ENCODE assay signal across 11 cellular contexts in the genomic region with DNA sequence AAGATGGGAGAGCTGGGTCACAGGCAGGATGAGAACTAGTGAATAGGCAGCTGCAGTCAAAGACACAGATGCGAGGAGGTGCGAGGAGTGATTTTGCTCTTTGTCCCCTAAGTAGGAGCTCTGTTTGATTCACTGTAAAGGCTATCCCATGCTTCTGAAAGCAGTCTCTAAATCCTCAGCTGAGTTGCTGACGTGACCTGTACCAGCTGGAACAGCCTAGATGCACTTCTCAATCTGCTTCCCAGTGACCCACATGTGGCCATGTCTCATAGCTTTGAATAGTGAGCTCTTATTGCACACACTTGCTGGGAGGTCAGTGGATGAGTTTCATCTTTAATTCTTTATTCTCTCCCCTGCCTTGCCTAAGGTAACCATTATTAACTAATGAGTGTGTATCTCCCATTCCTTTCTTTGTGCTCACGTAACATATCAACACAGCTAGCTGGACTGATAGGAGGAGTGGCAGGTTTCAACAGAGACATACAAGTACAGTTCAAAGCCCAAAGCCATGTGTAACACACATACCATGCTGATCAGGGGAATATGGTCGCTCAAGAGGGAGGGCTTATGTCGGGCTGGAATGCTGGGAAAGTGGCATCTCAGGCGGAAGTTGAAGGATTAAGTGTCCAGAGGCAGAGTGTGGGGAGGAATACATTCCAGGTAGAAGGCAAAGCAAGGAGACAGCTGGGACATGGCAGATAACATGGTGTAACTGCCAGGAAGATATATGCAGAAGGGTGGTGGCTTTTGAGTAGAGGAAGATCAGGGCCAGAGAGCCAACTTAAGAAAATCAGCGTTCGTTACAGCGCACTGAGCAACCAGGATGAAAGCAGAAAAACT. TPM values are rescaled to one million over a fixed set of nuclear protein-coding genes. Genes with fewer than 3 reads are reported as not detected.
DNase-seq lines count a peak whose midpoint lies in the region; ATAC-seq, FAIRE-seq and TF ChIP-seq lines count a peak whose summit lies in the region.
"Had no signal": no experiment of that assay in that cellular context is flagged by ENCODE, and none has a peak within 500 bp of the region (broad histone marks: within the 10 kb centered on the region; RNA-seq: fewer than 3 reads in every experiment).

No MANE protein-coding gene starts in this region.

- intact Hi-C loops in left ventricle myocardium inferior (cut with micrococcal nuclease), result no loop called here

- WGBS in neuronal stem cell (ENCODE audit: extremely low coverage in 2 of 2, insufficient read length in 2 of 2, insufficient replicate concordance in 1 of 2), 2 donors, result no CpG with 5 or more reads among the region's 10 CpGs

- H2BK120ac ChIP-seq in neuronal stem cell (ENCODE audit: low read depth, low read length), result no peak overlapping the region

- no peak overlapping the region for H2AK5ac ChIP-seq in neuronal stem cell (ENCODE audit: low read depth, low read length)

- ATAC-seq in DND-41 (ENCODE audit: insufficient read depth, low read depth) (no peak), HG02798 (IDR thresholded peaks at IDR 0.05; ENCODE audit: poor library complexity, unreplicated experiment) (no peak)

- no peak overlapping the region for H3K18ac ChIP-seq in neuronal stem cell (ENCODE audit: low read length)

- no peak for FAIRE-seq in HTR-8/SVneo (lab: Jason Lieb, UNC)

- H3K4me1 ChIP-seq in DND-41 (ENCODE audit: insufficient read depth, low read length) (peaks cover 55% of the 10 kb centered on the region), endocrine pancreas (ENCODE audit: control insufficient read depth, insufficient read depth, low read length) (no peaks in the 10 kb centered on the region), neuronal stem cell (ENCODE audit: control insufficient read depth in 2 of 2, insufficient read depth in 1 of 2, low read depth in 1 of 2, low read length in 2 of 2) (peaks cover 29 to 34% of the 10 kb centered on the region in 2 donors), left ventricle myocardium inferior (peaks cover 23% of the 10 kb centered on the region)

- peak overlapping the region; percentile 57 for H3K27ac ChIP-seq in DND-41 (ENCODE audit: low read length)
- peak overlapping the region; percentile 87 for H3K27ac ChIP-seq in KOPT-K1 (ENCODE audit: low read depth, low read length, poor library complexity, severe bottlenecking)
- H3K27ac ChIP-seq in neuronal stem cell (replicated peaks; ENCODE audit: low read length), result peak overlapping the region; percentile 96
- no peak overlapping the region for H3K27ac ChIP-seq in left ventricle myocardium inferior (replicated peaks)
- H3K27ac ChIP-seq: brain microvascular endothelial cell had no signal

- no peak overlapping the region for H3K14ac ChIP-seq in neuronal stem cell (ENCODE audit: low read length)

- TF ChIP-seq CTCF in DND-41 (IDR thresholded peaks at IDR 0.05; ENCODE audit: borderline replicate concordance, extremely low read depth, low read length, poor library complexity, severe bottlenecking) (no peak), left ventricle myocardium inferior (IDR thresholded peaks at IDR 0.05; ENCODE audit: borderline replicate concordance) (no peak)

- peaks cover 13% of the 10 kb centered on the region for H3K36me3 ChIP-seq in DND-41 (ENCODE audit: insufficient read depth, low read length)
- H3K36me3 ChIP-seq in KOPT-K1 (ENCODE audit: insufficient read depth, low read length), result peaks cover 15% of the 10 kb centered on the region
- H3K36me3 ChIP-seq in endocrine pancreas (ENCODE audit: control insufficient read depth, insufficient read depth, low read length), result no peaks in the 10 kb centered on the region
- peaks cover 2 to 19% of the 10 kb centered on the region in 2 donors for H3K36me3 ChIP-seq in neuronal stem cell (replicated peaks in 1 of 2; ENCODE audit: control insufficient read depth in 2 of 2, insufficient read depth in 2 of 2, low read length in 2 of 2)
- no peaks in the 10 kb centered on the region for H3K36me3 ChIP-seq in left ventricle myocardium inferior
- H3K36me3 ChIP-seq: brain microvascular endothelial cell had no signal

- no peak overlapping the region for H2BK5ac ChIP-seq in neuronal stem cell (ENCODE audit: low read length)

- H3K4ac ChIP-seq in neuronal stem cell (ENCODE audit: low read length), result no peak overlapping the region

- no peak overlapping the region for H3K23ac ChIP-seq in neuronal stem cell (ENCODE audit: low read depth, low read length, poor library complexity)

- no peak overlapping the region for H4K91ac ChIP-seq in neuronal stem cell (ENCODE audit: low read depth, low read length, poor library complexity)

- H3K9me3 ChIP-seq in DND-41 (ENCODE audit: insufficient read depth, low read length, severe bottlenecking) (no peaks in the 10 kb centered on the region), KOPT-K1 (ENCODE audit: insufficient read depth, low read length, poor library complexity, severe bottlenecking) (no peaks in the 10 kb centered on the region), endocrine pancreas (ENCODE audit: control insufficient read depth, low read length) (no peaks in the 10 kb centered on the region), neuronal stem cell (replicated peaks in 1 of 2; ENCODE audit: control insufficient read depth in 2 of 2, insufficient read depth in 1 of 2, low read depth in 1 of 2, low read length in 2 of 2) (no peaks in the 10 kb centered on the region), left ventricle myocardium inferior (replicated peaks) (no peaks in the 10 kb centered on the region)

- H2AFZ ChIP-seq in DND-41 (ENCODE audit: low read depth, low read length) (no peak overlapping the region), neuronal stem cell (ENCODE audit: low read length) (no peak overlapping the region)

- no peak overlapping the region for H2BK12ac ChIP-seq in neuronal stem cell (ENCODE audit: low read length)

- H3K79me1 ChIP-seq in neuronal stem cell (ENCODE audit: low read depth, low read length), result peaks cover 5% of the 10 kb centered on the region

- H4K8ac ChIP-seq in neuronal stem cell (ENCODE audit: low read depth, low read length), result no peak overlapping the region

- no peak overlapping the region for H3K4me3 ChIP-seq in DND-41 (ENCODE audit: low read depth in 1 of 2, low read length in 2 of 2)
- no peak overlapping the region for H3K4me3 ChIP-seq in endocrine pancreas (ENCODE audit: control insufficient read depth, insufficient read depth, low read length)
- no peak overlapping the region for H3K4me3 ChIP-seq in neuronal stem cell (ENCODE audit: low read length in 2 of 2)
- no peak overlapping the region for H3K4me3 ChIP-seq in left ventricle myocardium inferior

- H3K4me2 ChIP-seq in DND-41 (ENCODE audit: insufficient read depth, low read length) (peak overlapping the region; percentile 73; the same call in 1 of the 2 replicates), neuronal stem cell (ENCODE audit: insufficient read depth, low read length, poor library complexity, severe bottlenecking) (no peak overlapping the region)

- H2BK15ac ChIP-seq in neuronal stem cell (ENCODE audit: low read length), result peak overlapping the region; percentile 5

- no peak for DNase-seq in DND-41
- no peak for DNase-seq in neuronal stem cell (ENCODE audit: low spot score)
- DNase-seq in NAMALWA (ENCODE audit: low spot score), result no peak
- no peak for DNase-seq in HTR-8/SVneo (ENCODE audit: insufficient read length, low spot score)
- DNase-seq in left ventricle myocardium inferior, result no peak
- DNase-seq: activated CD8-positive, alpha-beta memory T cell treated with anti-CD3 and anti-CD28 coated beads, Interleukin-2, amount 50 U/mL, for 4 hours; brain microvascular endothelial cell; NCI-H1694 had no signal

- peaks cover 94% of the 10 kb centered on the region for H3K79me2 ChIP-seq in DND-41 (ENCODE audit: insufficient read depth, low read length)

- H3K27me3 ChIP-seq in DND-41 (ENCODE audit: insufficient read depth, low read length, poor library complexity) (no peaks in the 10 kb centered on the region), endocrine pancreas (ENCODE audit: control insufficient read depth, insufficient read depth, low read length) (no peaks in the 10 kb centered on the region), neuronal stem cell (ENCODE audit: control insufficient read depth in 3 of 3, insufficient read depth in 3 of 3, low read depth in 1 of 3, low read length in 3 of 3) (no peaks in the 10 kb centered on the region), left ventricle myocardium inferior (ENCODE audit: low read depth) (no peaks in the 10 kb centered on the region)
- H3K27me3 ChIP-seq: brain microvascular endothelial cell had no signal

- H3K9ac ChIP-seq in DND-41 (ENCODE audit: low read depth, low read length) (no peak overlapping the region), endocrine pancreas (ENCODE audit: control insufficient read depth, insufficient read depth, low read length) (peak overlapping the region; percentile 30), neuronal stem cell (ENCODE audit: low read depth, low read length, poor library complexity) (peak overlapping the region; percentile 32)

- H4K20me1 ChIP-seq in DND-41 (ENCODE audit: insufficient read depth, low read length), result peaks cover 24% of the 10 kb centered on the region; the same call in 1 of the 2 replicates

RNA-seq across cellular contexts. Expression of a gene that starts 15.4 kb away (rescaled TPM):
- polyA plus RNA-seq in neuronal stem cell (2013, experiment 1 of 2), result 115 TPM
- polyA plus RNA-seq in neuronal stem cell (2013, experiment 2 of 2), result 129 TPM
- total RNA-seq in left ventricle myocardium inferior, result 44.7 TPM
